23 cellular contexts compared by ENCODE assay signal in genomic region chr20:527571-527886, GRCh38. TPM values are rescaled to one million over a fixed set of nuclear protein-coding genes. Genes with fewer than 3 reads are reported as not detected.
DNase-seq lines count a peak whose midpoint lies in the region; ATAC-seq, FAIRE-seq and TF ChIP-seq lines count a peak whose summit lies in the region.
"Had no signal": no experiment of that assay in that cellular context is flagged by ENCODE, and none has a peak within 500 bp of the region (broad histone marks: within the 10 kb centered on the region; RNA-seq: fewer than 3 reads in every experiment).

No MANE protein-coding gene starts in this region.

- peaks cover 53% of the 10 kb centered on the region for H3K36me3 Mint-ChIP-seq in activated CD4-positive, alpha-beta memory T cell treated with anti-CD3 and anti-CD28 coated beads for 36 hours
- peaks cover 72% of the 10 kb centered on the region for H3K36me3 Mint-ChIP-seq in activated CD4-positive, alpha-beta memory T cell treated with anti-CD3 and anti-CD28 coated beads, Interleukin-2, amount 10 ng/mL, durations not matched to agents 7 days and 5 days (ENCODE audit: low read depth)
- peaks cover 31% of the 10 kb centered on the region for H3K36me3 Mint-ChIP-seq in WTC11

- H3K27me3 ChIP-seq in small intestine (ENCODE audit: control insufficient read depth in 2 of 2, insufficient read depth in 2 of 2, low read length in 2 of 2), result no peaks in the 10 kb centered on the region

- no peak for ATAC-seq in WTC11
- ATAC-seq in left lobe of liver, result peak; percentile 63
- ATAC-seq: K562, SK-N-SH treated with all-trans-retinoic acid at 6 μM for 48 hours had no signal

- peak overlapping the region; percentile 5 for H3K27ac Mint-ChIP-seq in activated CD4-positive, alpha-beta memory T cell treated with anti-CD3 and anti-CD28 coated beads for 36 hours
- H3K27ac Mint-ChIP-seq in activated CD4-positive, alpha-beta memory T cell treated with anti-CD3 and anti-CD28 coated beads, Interleukin-2, amount 10 ng/mL, durations not matched to agents 7 days and 5 days, result no peak overlapping the region
- H3K27ac Mint-ChIP-seq in WTC11, result peak overlapping the region; percentile 36; the same call in 1 of the 2 replicates

- POLR2A ChIA-PET in activated CD4-positive, alpha-beta memory T cell treated with anti-CD3 and anti-CD28 coated beads for 36 hours (lab: Charles Lee), result interaction anchor here (1.9 kb wide), 1 partner anchor 16 kb away, joined by 8 read pairs; the partner anchor contains the start of gene CSNK2A1
- POLR2A ChIA-PET in activated CD4-positive, alpha-beta memory T cell treated with anti-CD3 and anti-CD28 coated beads, Interleukin-2, amount 10 ng/mL, durations not matched to agents 7 days and 5 days (lab: Charles Lee), result no interaction called here
- POLR2A ChIA-PET in WTC11 (lab: Charles Lee), result no interaction called here

- H3K4me1 ChIP-seq in small intestine (ENCODE audit: control insufficient read depth in 2 of 2, insufficient read depth in 1 of 2, low read depth in 1 of 2, low read length in 1 of 2), result peaks cover 0 to 4% of the 10 kb centered on the region in 2 donors

- DNase-seq in activated CD4-positive, alpha-beta memory T cell treated with anti-CD3 and anti-CD28 coated beads for 36 hours, result no peak
- no peak for DNase-seq in activated CD4-positive, alpha-beta memory T cell treated with anti-CD3 and anti-CD28 coated beads, Interleukin-2, amount 10 ng/mL, durations not matched to agents 7 days and 5 days
- DNase-seq in WTC11 (ENCODE audit: low spot score) (no peak), left lobe of liver (ENCODE audit: low spot score) (no peak), small intestine (peak; percentile 46), GDM1 (lab: John Stamatoyannopoulos, UW) (no peak), GM20000 (ENCODE audit: low spot score) (no peak)
- DNase-seq: AML-193; C1 segment of cervical spinal cord; Calu3; CD8-positive, alpha-beta memory T cell; MM.1S; NCI-H1092 treated with DMSO at 0.1 percent for 48 hours; NCI-H1436 treated with DMSO at 0.1 percent for 48 hours; NCI-H1930; NCI-H2227 treated with DMSO at 0.1 percent for 48 hours; NCI-H510A; NCI-H748 treated with DMSO at 0.1 percent for 48 hours had no signal

- peaks cover 3 to 5% of the 10 kb centered on the region in 2 donors for H3K36me3 ChIP-seq in small intestine (ENCODE audit: control insufficient read depth in 2 of 2, insufficient read depth in 2 of 2, low read length in 2 of 2)

- H3K9me3 ChIP-seq in small intestine (ENCODE audit: control insufficient read depth, low read depth), result no peaks in the 10 kb centered on the region

- FAIRE-seq in small intestine (lab: Jason Lieb, UNC), result no peak
- FAIRE-seq: G401.6, GM19239, H54, K562 had no signal

- intact Hi-C loops in activated CD4-positive, alpha-beta memory T cell treated with anti-CD3 and anti-CD28 coated beads for 36 hours (cut with micrococcal nuclease), result no loop called here

- WGBS in small intestine, 3 donors, result 26 to 73% (median 47%) methylated on average over 2 of the region's 2 CpGs

- H3K27me3 Mint-ChIP-seq in activated CD4-positive, alpha-beta memory T cell treated with anti-CD3 and anti-CD28 coated beads for 36 hours, result no peaks in the 10 kb centered on the region
- no peaks in the 10 kb centered on the region for H3K27me3 Mint-ChIP-seq in activated CD4-positive, alpha-beta memory T cell treated with anti-CD3 and anti-CD28 coated beads, Interleukin-2, amount 10 ng/mL, durations not matched to agents 7 days and 5 days
- no peaks in the 10 kb centered on the region for H3K27me3 Mint-ChIP-seq in WTC11 (ENCODE audit: low read depth)
- H3K27me3 Mint-ChIP-seq: CD8-positive, alpha-beta memory T cell had no signal

- no peak overlapping the region for H3K27ac ChIP-seq in small intestine (ENCODE audit: low read depth in 1 of 2, low read length in 1 of 2)

- H3K9me3 Mint-ChIP-seq in activated CD4-positive, alpha-beta memory T cell treated with anti-CD3 and anti-CD28 coated beads for 36 hours, result peaks cover 21% of the 10 kb centered on the region
- peaks cover 13% of the 10 kb centered on the region for H3K9me3 Mint-ChIP-seq in activated CD4-positive, alpha-beta memory T cell treated with anti-CD3 and anti-CD28 coated beads, Interleukin-2, amount 10 ng/mL, durations not matched to agents 7 days and 5 days
- peaks cover 8% of the 10 kb centered on the region; the same call in 1 of the 2 replicates for H3K9me3 Mint-ChIP-seq in WTC11

- H3K4me3 Mint-ChIP-seq in activated CD4-positive, alpha-beta memory T cell treated with anti-CD3 and anti-CD28 coated beads for 36 hours, result no peak overlapping the region
- no peak overlapping the region for H3K4me3 Mint-ChIP-seq in activated CD4-positive, alpha-beta memory T cell treated with anti-CD3 and anti-CD28 coated beads, Interleukin-2, amount 10 ng/mL, durations not matched to agents 7 days and 5 days
- H3K4me3 Mint-ChIP-seq in WTC11, result no peak overlapping the region
- H3K4me3 Mint-ChIP-seq: CD8-positive, alpha-beta memory T cell had no signal

- no peak overlapping the region for H3K4me3 ChIP-seq in small intestine (ENCODE audit: low read depth in 1 of 2, low read length in 2 of 2)
- H3K4me3 ChIP-seq: K562 had no signal

- CTCF ChIA-PET in activated CD4-positive, alpha-beta memory T cell treated with anti-CD3 and anti-CD28 coated beads for 36 hours (lab: Charles Lee), result no interaction called here
- CTCF ChIA-PET in activated CD4-positive, alpha-beta memory T cell treated with anti-CD3 and anti-CD28 coated beads, Interleukin-2, amount 10 ng/mL, durations not matched to agents 7 days and 5 days (lab: Charles Lee), result no interaction called here
- CTCF ChIA-PET in WTC11 (lab: Charles Lee), result no interaction called here

- H3K4me1 Mint-ChIP-seq in activated CD4-positive, alpha-beta memory T cell treated with anti-CD3 and anti-CD28 coated beads for 36 hours (ENCODE audit: low read depth), result peaks cover 21% of the 10 kb centered on the region
- H3K4me1 Mint-ChIP-seq in activated CD4-positive, alpha-beta memory T cell treated with anti-CD3 and anti-CD28 coated beads, Interleukin-2, amount 10 ng/mL, durations not matched to agents 7 days and 5 days, result peaks cover 14% of the 10 kb centered on the region
- peaks cover 15% of the 10 kb centered on the region for H3K4me1 Mint-ChIP-seq in WTC11

- TF ChIP-seq CTCF in WTC11 (IDR thresholded peaks at IDR 0.05) (no peak), GM20000 (IDR thresholded peaks at IDR 0.05; ENCODE audit: extremely low read depth, missing control alignments) (no peak)

TF ChIP-seq in WTC11, 78 proteins besides CTCF, POLR2A, EP300 and RAD21:
- TF ChIP-seq ZBTB21 (CRISPR knock-in tag; IDR thresholded peaks at IDR 0.05; ENCODE audit: borderline replicate concordance) (no peak), OVOL2 (CRISPR knock-in tag; IDR thresholded peaks at IDR 0.05; ENCODE audit: borderline replicate concordance) (no peak), HMGA2 (CRISPR knock-in tag; IDR thresholded peaks at IDR 0.05) (no peak), SMAD4 (CRISPR knock-in tag; IDR thresholded peaks at IDR 0.05) (no peak), ATF1 (CRISPR knock-in tag; IDR thresholded peaks at IDR 0.05) (no peak), ARID4B (CRISPR knock-in tag; IDR thresholded peaks at IDR 0.05; ENCODE audit: borderline replicate concordance) (no peak)

RNA-seq across cellular contexts. Expression of gene CSNK2A1, which starts 16.1 kb away (rescaled TPM):
- total RNA-seq in activated CD4-positive, alpha-beta memory T cell treated with anti-CD3 and anti-CD28 coated beads for 36 hours, result 100 to 1,000 TPM; 154 to 155 TPM
- total RNA-seq in activated CD4-positive, alpha-beta memory T cell treated with anti-CD3 and anti-CD28 coated beads, Interleukin-2, amount 10 ng/mL, durations not matched to agents 7 days and 5 days, result 100 to 1,000 TPM; 101 to 111 TPM
- total RNA-seq in WTC11 (2021) (235 to 244 TPM (median 236 TPM) in 3 replicates), left lobe of liver (33.6 TPM)
- 10 to 100 TPM; 24.0 to 38.6 (median 29.1) TPM for polyA plus RNA-seq in small intestine
